ENCODE assay signal across 21 cellular contexts in the genomic region with DNA sequence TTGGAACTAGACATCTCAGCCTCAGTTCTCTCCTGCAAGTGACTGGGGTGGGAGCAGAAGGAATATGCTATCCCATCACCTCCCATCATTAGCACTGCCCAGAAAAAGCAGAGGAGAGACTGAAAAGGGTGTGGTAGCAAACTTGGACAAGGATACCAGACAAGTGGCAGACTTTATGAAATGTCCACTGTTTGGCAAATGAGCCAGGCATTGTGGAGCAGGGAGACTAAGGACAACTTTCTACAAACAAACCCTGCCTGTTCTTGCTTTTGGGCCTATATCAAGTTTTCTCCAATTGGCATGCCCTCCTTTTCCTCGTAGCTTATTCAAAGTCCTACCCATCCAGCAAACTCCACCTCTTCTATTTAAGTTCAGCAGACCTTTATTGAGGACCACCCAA. TPM values are rescaled to one million over a fixed set of nuclear protein-coding genes. Genes with fewer than 3 reads are reported as not detected.
A peak's percentile ranks its signal among the peaks of the same experiment; 100 is the strongest.
DNase-seq lines count a peak whose midpoint lies in the region; ATAC-seq, FAIRE-seq and TF ChIP-seq lines count a peak whose summit lies in the region.
"Had no signal": no experiment of that assay in that cellular context is flagged by ENCODE, and none has a peak within 500 bp of the region (broad histone marks: within the 10 kb centered on the region; RNA-seq: fewer than 3 reads in every experiment).

No MANE protein-coding gene starts in this region.

- no peaks in the 10 kb centered on the region for H3K36me3 ChIP-seq in bronchial epithelial cell (ENCODE audit: control insufficient read depth, insufficient read depth, low read length)
- no peaks in the 10 kb centered on the region for H3K36me3 ChIP-seq in gastrocnemius medialis
- H3K36me3 ChIP-seq: BLaER1 had no signal

- H3K27me3 ChIP-seq in bronchial epithelial cell (ENCODE audit: control insufficient read depth, insufficient read depth, low read length) (no peaks in the 10 kb centered on the region), gastrocnemius medialis (no peaks in the 10 kb centered on the region)
- H3K27me3 ChIP-seq: BLaER1 had no signal

- DNase-seq in bronchial epithelial cell (ENCODE audit: low read depth) = no peak
- DNase-seq in globus pallidus (ENCODE audit: low spot score) = peak; percentile 57
- peak; percentile 70 for DNase-seq in pons (ENCODE audit: low spot score)
- DNase-seq in gastrocnemius medialis = no peak
- no peak for DNase-seq in SHP77 treated with DMSO at 0.1 percent for 48 hours (lab: John Stamatoyannopoulos, UW)
- no peak for DNase-seq in ureter (ENCODE audit: low spot score)
- DNase-seq: Caco-2; CD4-positive, CD25-positive, alpha-beta regulatory T cell; CD8-positive, alpha-beta T cell; DMS153; DND-41; H9 had no signal

- H3K4me1 ChIP-seq in gastrocnemius medialis = peaks cover 0 to 10% of the 10 kb centered on the region in 2 donors
- H3K4me1 ChIP-seq: BLaER1, Caco-2 had no signal

- ATAC-seq in gastrocnemius medialis (no peak), HG02798 (IDR thresholded peaks at IDR 0.05; ENCODE audit: poor library complexity, unreplicated experiment) (no peak)
- ATAC-seq: CD8-positive, alpha-beta T cell; GM23338; HCT116 had no signal

- intact Hi-C loops in gastrocnemius medialis (cut with DNase I; ENCODE audit: low total_unique reads) = no loop called here

- TF ChIP-seq POLR2A in gastrocnemius medialis (IDR thresholded peaks at IDR 0.05) = no peak

- H3K4me3 ChIP-seq in bronchial epithelial cell (ENCODE audit: low read depth, low read length) (no peak overlapping the region), gastrocnemius medialis (no peak overlapping the region)
- H3K4me3 ChIP-seq: BLaER1, GM23338 had no signal

- H3K27ac ChIP-seq in gastrocnemius medialis = peak overlapping the region in 3 of 4 donors; percentile 69 to 80 (median 74)
- H3K27ac ChIP-seq: BLaER1, C4-2B had no signal

- no peaks in the 10 kb centered on the region for H3K9me3 ChIP-seq in gastrocnemius medialis
- H3K9me3 ChIP-seq: BLaER1, Caco-2 had no signal

- FAIRE-seq in bronchial epithelial cell (lab: Jason Lieb, UNC) = peak; percentile 47
- FAIRE-seq: G401.6, GM12892 had no signal

- in situ Hi-C loops in gastrocnemius medialis (cut with MboI; ENCODE audit: low sequenced_read_pairs in 4 of 4) = loop anchor here in 1 of 4 donors (25.0 kb wide), 1 partner anchor 122 kb away; no protein-coding TSS in a partner anchor

- no peak for TF ChIP-seq CTCF in bronchial epithelial cell (IDR thresholded peaks at IDR 0.05; ENCODE audit: insufficient read depth, low read length, severe bottlenecking)
- TF ChIP-seq CTCF in gastrocnemius medialis (IDR thresholded peaks at IDR 0.05 in 4 of 5, conservative IDR thresholded peaks at IDR 0.05 in 1 of 5) = no peak

RNA-seq across cellular contexts. Expression of gene ZCCHC12, which starts 41.6 kb away (rescaled TPM):
- total RNA-seq in bronchial epithelial cell (under 0.01 TPM in 1 of 2 replicates, not detected in the other), gastrocnemius medialis (not detected), ureter (not detected)
- total RNA-seq: A172, H4 had no signal

Comparison
In these comparisons a context has a peak if more than half of its experiments do, and no peak if none do; other contexts are left out.
1. DNase-seq: peak in globus pallidus (single experiment) and pons (single experiment); none in bronchial epithelial cell (single experiment), gastrocnemius medialis (0 of 2), SHP77 treated with DMSO at 0.1 percent for 48 hours (single experiment) and ureter (single experiment).